Comparison of ENCODE assay signal across 24 cellular contexts in genomic region chr3:96410006-96410730, GRCh38.
A peak's percentile ranks its signal among the peaks of the same experiment; 100 is the strongest.
DNase-seq lines count a peak whose midpoint lies in the region; ATAC-seq lines count a peak whose summit lies in the region.
"Had no signal": no experiment of that assay in that cellular context is flagged by ENCODE, and none has a peak within 500 bp of the region (broad histone marks: within the 10 kb centered on the region; RNA-seq: fewer than 3 reads in every experiment).

No MANE protein-coding gene starts in this region.

- 45 to 47% methylated on average over 1 of the region's 1 CpG for WGBS in aorta, 2 donors

- H3K4me1 Mint-ChIP-seq in stimulated activated effector memory CD8-positive, alpha-beta T cell treated with anti-CD3 and anti-CD28 coated beads, Interleukin-12 subunit alpha, Interleukin-12 subunit beta, amount 100 ng/mL, for 72 hours, result no peaks in the 10 kb centered on the region
- H3K4me1 Mint-ChIP-seq in activated naive CD4-positive, alpha-beta T cell treated with anti-CD3 and anti-CD28 coated beads for 36 hours (ENCODE audit: low read depth), result no peaks in the 10 kb centered on the region
- H3K4me1 Mint-ChIP-seq: CD14-positive monocyte; CD4-positive, alpha-beta memory T cell; CD4-positive, CD25-positive, alpha-beta regulatory T cell; CD8-positive, alpha-beta memory T cell had no signal

- no peaks in the 10 kb centered on the region for H3K36me3 ChIP-seq in aorta (ENCODE audit: control insufficient read depth in 1 of 2, insufficient read depth in 2 of 2, low read length in 1 of 2)
- H3K36me3 ChIP-seq: BE2C, BLaER1 had no signal

- H3K9me3 Mint-ChIP-seq in stimulated activated effector memory CD8-positive, alpha-beta T cell treated with anti-CD3 and anti-CD28 coated beads, Interleukin-12 subunit alpha, Interleukin-12 subunit beta, amount 100 ng/mL, for 72 hours, result peaks cover 8% of the 10 kb centered on the region
- peaks cover 5% of the 10 kb centered on the region for H3K9me3 Mint-ChIP-seq in activated naive CD4-positive, alpha-beta T cell treated with anti-CD3 and anti-CD28 coated beads for 36 hours

- H3K27ac ChIP-seq in aorta (ENCODE audit: low read depth in 1 of 2, low read length in 2 of 2), result no peak overlapping the region
- H3K27ac ChIP-seq: BLaER1 had no signal

- H3K4me1 ChIP-seq in aorta (ENCODE audit: control insufficient read depth in 1 of 2, insufficient read depth in 2 of 2, low read length in 2 of 2), result no peaks in the 10 kb centered on the region
- H3K4me1 ChIP-seq: BE2C, BLaER1 had no signal

- DNase-seq in posterior vena cava (ENCODE audit: low spot score) (peak; percentile 72), aorta (no peak), NCI-H748 (lab: John Stamatoyannopoulos, UW; ENCODE audit: unreplicated experiment) (no peak)
- DNase-seq in stimulated activated effector memory CD8-positive, alpha-beta T cell treated with anti-CD3 and anti-CD28 coated beads, Interleukin-12 subunit alpha, Interleukin-12 subunit beta, amount 100 ng/mL, for 72 hours (ENCODE audit: low spot score in 2 of 2), result no peak
- no peak for DNase-seq in activated naive CD4-positive, alpha-beta T cell treated with anti-CD3 and anti-CD28 coated beads for 36 hours
- DNase-seq: 8988T; ACHN; BE2C; C1 segment of cervical spinal cord; CD4-positive, alpha-beta memory T cell; CD4-positive, CD25-positive, alpha-beta regulatory T cell; CD8-positive, alpha-beta memory T cell; COR-L47; DMS 273 treated with DMSO at 0.1 percent for 48 hours; DMS153; DMS53; DMS79; DND-41; EL; GDM1 had no signal

- H3K27ac Mint-ChIP-seq in stimulated activated effector memory CD8-positive, alpha-beta T cell treated with anti-CD3 and anti-CD28 coated beads, Interleukin-12 subunit alpha, Interleukin-12 subunit beta, amount 100 ng/mL, for 72 hours, result no peak overlapping the region
- H3K27ac Mint-ChIP-seq in activated naive CD4-positive, alpha-beta T cell treated with anti-CD3 and anti-CD28 coated beads for 36 hours, result no peak overlapping the region
- H3K27ac Mint-ChIP-seq: CD14-positive monocyte; CD4-positive, alpha-beta memory T cell; CD4-positive, CD25-positive, alpha-beta regulatory T cell; CD8-positive, alpha-beta memory T cell had no signal

- H3K4me3 ChIP-seq in aorta (ENCODE audit: low read length in 2 of 2), result no peak overlapping the region
- H3K4me3 ChIP-seq: BLaER1, GM12878 had no signal

- no peaks in the 10 kb centered on the region for H3K9me3 ChIP-seq in aorta (ENCODE audit: control insufficient read depth, low read length)
- H3K9me3 ChIP-seq: BE2C had no signal

- intact Hi-C loops in posterior vena cava (cut with DNase I) (no loop called here), aorta (cut with DNase I) (no loop called here)
- intact Hi-C loops in activated naive CD4-positive, alpha-beta T cell treated with anti-CD3 and anti-CD28 coated beads for 36 hours (cut with micrococcal nuclease), result no loop called here

- no peaks in the 10 kb centered on the region for H3K36me3 Mint-ChIP-seq in stimulated activated effector memory CD8-positive, alpha-beta T cell treated with anti-CD3 and anti-CD28 coated beads, Interleukin-12 subunit alpha, Interleukin-12 subunit beta, amount 100 ng/mL, for 72 hours
- no peaks in the 10 kb centered on the region for H3K36me3 Mint-ChIP-seq in activated naive CD4-positive, alpha-beta T cell treated with anti-CD3 and anti-CD28 coated beads for 36 hours (ENCODE audit: low read depth)
- H3K36me3 Mint-ChIP-seq: CD14-positive monocyte; CD4-positive, alpha-beta memory T cell; CD4-positive, CD25-positive, alpha-beta regulatory T cell; CD8-positive, alpha-beta memory T cell had no signal

- CTCF ChIA-PET in activated naive CD4-positive, alpha-beta T cell treated with anti-CD3 and anti-CD28 coated beads for 36 hours (lab: Charles Lee), result no interaction called here

- H3K4me3 Mint-ChIP-seq in stimulated activated effector memory CD8-positive, alpha-beta T cell treated with anti-CD3 and anti-CD28 coated beads, Interleukin-12 subunit alpha, Interleukin-12 subunit beta, amount 100 ng/mL, for 72 hours, result no peak overlapping the region
- no peak overlapping the region for H3K4me3 Mint-ChIP-seq in activated naive CD4-positive, alpha-beta T cell treated with anti-CD3 and anti-CD28 coated beads for 36 hours
- H3K4me3 Mint-ChIP-seq: CD14-positive monocyte; CD4-positive, CD25-positive, alpha-beta regulatory T cell; CD8-positive, alpha-beta memory T cell had no signal

- no peaks in the 10 kb centered on the region for H3K27me3 Mint-ChIP-seq in activated naive CD4-positive, alpha-beta T cell treated with anti-CD3 and anti-CD28 coated beads for 36 hours (ENCODE audit: low read depth)
- H3K27me3 Mint-ChIP-seq: CD4-positive, alpha-beta memory T cell; CD4-positive, CD25-positive, alpha-beta regulatory T cell; CD8-positive, alpha-beta memory T cell had no signal

- no peaks in the 10 kb centered on the region for H3K27me3 ChIP-seq in aorta (ENCODE audit: control insufficient read depth in 1 of 2, insufficient read depth in 2 of 2, low read length in 1 of 2)
- H3K27me3 ChIP-seq: BE2C, BLaER1 had no signal

- peak; percentile 36 for ATAC-seq in stimulated activated effector memory CD8-positive, alpha-beta T cell treated with anti-CD3 and anti-CD28 coated beads, Interleukin-12 subunit alpha, Interleukin-12 subunit beta, amount 100 ng/mL, for 72 hours
- ATAC-seq in aorta (ENCODE audit: low FRiP score) (peak; percentile 15), HG02571 (IDR thresholded peaks at IDR 0.05; ENCODE audit: unreplicated experiment) (no peak)
- ATAC-seq: GM12878 had no signal
